In genomic region chr4:68249434-68249833, GRCh38 we compare ENCODE assay signal across 11 cellular contexts. TPM values are rescaled to one million over a fixed set of nuclear protein-coding genes. Genes with fewer than 3 reads are reported as not detected.
DNase-seq lines count a peak whose midpoint lies in the region; ATAC-seq and TF ChIP-seq lines count a peak whose summit lies in the region.
"Had no signal": no experiment of that assay in that cellular context is flagged by ENCODE, and none has a peak within 500 bp of the region (broad histone marks: within the 10 kb centered on the region; RNA-seq: fewer than 3 reads in every experiment).

No MANE protein-coding gene starts in this region.

- H3K27me3 ChIP-seq in esophagus squamous epithelium = no peaks in the 10 kb centered on the region
- H3K27me3 ChIP-seq: upper lobe of left lung had no signal

- peak; percentile 9 for DNase-seq in NOMO-1 treated with DMSO at 0.1 percent for 48 hours (lab: John Stamatoyannopoulos, UW; ENCODE audit: unreplicated experiment)
- no peak for DNase-seq in NOMO-1 treated with dmso at 0.1 percent for 144 hours (lab: John Stamatoyannopoulos, UW; ENCODE audit: unreplicated experiment)
- no peak for DNase-seq in esophagus squamous epithelium (lab: John Stamatoyannopoulos, UW)
- no peak for DNase-seq in hippocampal formation (lab: John Stamatoyannopoulos, UW)
- no peak for DNase-seq in amygdala (lab: John Stamatoyannopoulos, UW)
- DNase-seq in stimulated activated CD4-positive, alpha-beta T cell treated with anti-CD3 and anti-CD28 coated beads, Interleukin-4, amount 100 ng/mL, for 1 hour = no peak
- DNase-seq: activated CD4-positive, alpha-beta T cell treated with anti-CD3 and anti-CD28 coated beads, Interleukin-2, amount 50 U/mL, for 4 hours; PC-3; upper lobe of left lung had no signal

- H3K27ac ChIP-seq in esophagus squamous epithelium = peak overlapping the region; percentile 68 to 82 (median 72)
- H3K27ac ChIP-seq: upper lobe of left lung had no signal

- H3K4me1 ChIP-seq in esophagus squamous epithelium = peaks cover 0 to 24% (median 3%) of the 10 kb centered on the region in 3 donors
- H3K4me1 ChIP-seq: upper lobe of left lung had no signal

- no peaks in the 10 kb centered on the region for H3K9me3 ChIP-seq in esophagus squamous epithelium
- H3K9me3 ChIP-seq: upper lobe of left lung had no signal

- no peak overlapping the region for H3K4me3 ChIP-seq in esophagus squamous epithelium
- H3K4me3 ChIP-seq: upper lobe of left lung had no signal

- TF ChIP-seq POLR2A in esophagus squamous epithelium (IDR thresholded peaks at IDR 0.05) = no peak

- H3K36me3 ChIP-seq in esophagus squamous epithelium = no peaks in the 10 kb centered on the region
- H3K36me3 ChIP-seq: upper lobe of left lung had no signal

- ATAC-seq in GM21717 (IDR thresholded peaks at IDR 0.05; ENCODE audit: unreplicated experiment) = peak; percentile 93
- peak; percentile 87 for ATAC-seq in HG03442 (IDR thresholded peaks at IDR 0.05; ENCODE audit: unreplicated experiment)
- ATAC-seq: PC-3 had no signal

- intact Hi-C loops in esophagus squamous epithelium (cut with DNase I) = no loop called here

- no peak for TF ChIP-seq CTCF in esophagus squamous epithelium (IDR thresholded peaks at IDR 0.05)

RNA-seq across cellular contexts. Expression of gene TMPRSS11B, which starts 3.9 kb away (rescaled TPM):
- 100 to 1,000 TPM in 3 of 4 donors, 10 to 100 TPM in 1; 60.0 to 365 (median 290) TPM for total RNA-seq in esophagus squamous epithelium
- total RNA-seq: PC-3, upper lobe of left lung had no signal
